ENCODE assay signal across 16 cellular contexts in the genomic region with DNA sequence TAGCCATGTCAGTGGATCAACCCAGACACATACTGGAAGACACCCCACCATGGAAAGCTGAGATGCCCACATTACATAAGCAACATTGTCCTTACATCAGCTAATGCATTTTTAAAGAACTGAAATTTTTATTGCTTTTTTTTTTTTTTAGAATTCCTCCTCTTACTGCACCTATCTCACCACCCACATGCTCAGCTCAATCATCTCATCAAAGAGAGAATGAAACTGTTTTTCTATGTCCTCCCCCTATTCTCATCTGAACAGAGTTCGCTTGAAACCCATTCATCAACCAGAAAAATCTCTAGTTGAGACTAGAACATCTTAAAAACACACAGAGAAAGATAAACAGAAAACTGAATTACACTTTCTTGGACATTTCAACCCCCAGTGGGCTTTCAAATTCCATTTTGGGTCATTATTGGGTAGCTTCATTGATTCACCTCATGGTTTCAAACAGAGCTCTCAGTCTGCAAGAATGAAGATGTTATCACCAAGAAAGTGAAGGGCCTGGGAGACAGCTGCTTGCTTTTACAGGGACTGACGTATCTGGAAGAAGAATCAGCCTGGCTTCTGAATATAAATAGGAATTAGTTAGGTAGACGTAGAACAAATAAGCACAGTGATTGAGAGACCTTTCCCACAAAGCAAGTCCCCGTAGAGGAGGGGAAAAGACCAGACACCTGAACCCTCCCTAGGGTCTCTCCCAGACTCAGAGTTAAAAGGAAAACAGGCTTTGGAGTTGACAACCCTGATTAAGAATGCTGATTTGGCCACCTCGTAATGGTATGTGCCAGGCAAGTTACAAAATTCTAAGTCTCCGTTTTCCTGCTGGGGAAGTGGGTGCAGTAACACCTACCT.
DNase-seq lines count a peak whose midpoint lies in the region; ATAC-seq and TF ChIP-seq lines count a peak whose summit lies in the region.
"Had no signal": no experiment of that assay in that cellular context is flagged by ENCODE, and none has a peak within 500 bp of the region (broad histone marks: within the 10 kb centered on the region; RNA-seq: fewer than 3 reads in every experiment).

No MANE protein-coding gene starts in this region.

- no peak overlapping the region for H3K4me3 ChIP-seq in urinary bladder (ENCODE audit: low read depth, low read length)

- no peak for TF ChIP-seq CTCF in GM13976 (IDR thresholded peaks at IDR 0.05; ENCODE audit: borderline replicate concordance, control extremely low read depth, extremely low read depth, insufficient read depth, missing control alignments)

- H3K27ac ChIP-seq in urinary bladder (ENCODE audit: low read depth), result peak overlapping the region; percentile 23

- in situ Hi-C loops in GM13976 (cut with MboI; ENCODE audit: low sequenced_read_pairs, unreplicated experiment), result no loop called here

- H3K36me3 ChIP-seq in urinary bladder (ENCODE audit: insufficient read depth), result no peaks in the 10 kb centered on the region

- ATAC-seq in HG03432 (IDR thresholded peaks at IDR 0.05; ENCODE audit: unreplicated experiment) (peak; percentile 53), SK-N-SH treated with all-trans-retinoic acid at 6 μM for 48 hours (peak; percentile 78), HG03460 (IDR thresholded peaks at IDR 0.05; ENCODE audit: unreplicated experiment) (no peak)
- ATAC-seq in activated CD4-positive, CD25-positive, alpha-beta regulatory T cell treated with anti-CD3 and anti-CD28 coated beads, Interleukin-2, amount 50 U/mL, for 24 hours, result no peak
- ATAC-seq: activated CD8-positive, alpha-beta T cell treated with anti-CD3 and anti-CD28 coated beads, Interleukin-2, amount 10 ng/mL, durations not matched to agents 7 days and 5 days had no signal

- peaks cover 2% of the 10 kb centered on the region for H3K4me1 ChIP-seq in urinary bladder (ENCODE audit: insufficient read depth)

- WGBS in urinary bladder, result 59% methylated on average over 6 of the region's 6 CpGs

- DNase-seq in left kidney (ENCODE audit: low read depth, low spot score) (peak; percentile 35), GM13976 (ENCODE audit: low spot score) (no peak)
- DNase-seq: activated CD8-positive, alpha-beta T cell treated with anti-CD3 and anti-CD28 coated beads, Interleukin-2, amount 10 ng/mL, durations not matched to agents 7 days and 5 days; activated effector memory CD4-positive, alpha-beta T cell treated with anti-CD3 and anti-CD28 coated beads, Interleukin-2, amount 50 U/mL, for 16 hours; activated naive CD8-positive, alpha-beta T cell treated with anti-CD3 and anti-CD28 coated beads, Interleukin-2, amount 10 ng/mL, durations not matched to agents 7 days and 5 days; glutamatergic neuron; HFFc6; mammary epithelial cell; NCI-H1694; stimulated activated CD4-positive, alpha-beta T cell treated with anti-CD3 and anti-CD28 coated beads, Interleukin-4, amount 100 ng/mL, for 1 hour; stimulated activated naive CD4-positive, alpha-beta T cell had no signal

TF ChIP-seq in SK-N-SH treated with all-trans-retinoic acid at 6 μM for 48 hours, 23 proteins besides CTCF, POLR2A, EP300 and RAD21:
- TF ChIP-seq ZNF8 (CRISPR knock-in tag; IDR thresholded peaks at IDR 0.05) (no peak), ISL1 (CRISPR knock-in tag; IDR thresholded peaks at IDR 0.05) (peak; percentile 55)

Comparison
In these comparisons a context has a peak if more than half of its experiments do, and no peak if none do; other contexts are left out.
1. ATAC-seq: peak in HG03432 (single experiment) and SK-N-SH treated with all-trans-retinoic acid at 6 μM for 48 hours (single experiment); none in activated CD4-positive, CD25-positive, alpha-beta regulatory T cell treated with anti-CD3 and anti-CD28 coated beads, Interleukin-2, amount 50 U/mL, for 24 hours (0 of 2) and HG03460 (single experiment).